19 cellular contexts compared by ENCODE assay signal in the genomic region with DNA sequence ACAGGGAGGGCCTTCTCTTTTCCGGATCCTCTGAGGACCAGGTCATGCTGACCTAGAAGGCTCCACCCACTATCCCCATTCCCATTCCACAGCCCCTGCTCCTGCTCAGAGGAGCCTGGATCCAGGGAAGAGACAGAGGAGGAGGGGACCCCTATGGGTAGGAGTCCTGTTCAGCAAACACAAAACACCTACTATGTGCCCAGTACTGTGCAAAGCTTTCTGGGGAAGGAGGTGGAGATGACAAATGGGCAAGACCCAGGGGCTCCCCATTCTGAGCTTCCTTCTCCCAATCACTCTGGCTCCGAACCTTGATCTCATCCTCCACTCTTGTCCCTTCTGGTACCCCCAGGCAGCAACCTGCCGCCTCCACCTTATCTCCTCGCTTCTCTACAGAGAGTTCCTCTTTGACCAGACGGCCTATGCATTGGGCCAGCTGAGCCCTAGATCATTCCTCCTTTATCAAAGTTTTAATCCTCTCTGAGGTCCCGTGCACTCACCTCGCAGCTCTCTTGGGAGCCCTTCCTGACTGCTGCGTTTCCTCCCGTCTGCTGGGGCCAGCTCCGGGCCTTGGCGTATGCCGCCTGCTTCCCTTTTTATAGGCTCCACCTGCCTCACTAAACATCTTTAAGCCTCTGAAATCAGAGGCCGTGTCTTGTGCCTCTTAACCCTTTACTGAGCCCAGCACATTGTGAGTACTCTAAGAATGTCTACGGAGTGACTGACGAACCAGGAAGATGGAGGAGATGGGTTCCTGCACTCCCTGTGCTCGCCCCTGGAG.
A peak's percentile ranks its signal among the peaks of the same experiment; 100 is the strongest.
DNase-seq lines count a peak whose midpoint lies in the region; TF ChIP-seq lines count a peak whose summit lies in the region.
"Had no signal": no experiment of that assay in that cellular context is flagged by ENCODE, and none has a peak within 500 bp of the region (broad histone marks: within the 10 kb centered on the region; RNA-seq: fewer than 3 reads in every experiment).

No MANE protein-coding gene starts in this region.

- H3K9me3 Mint-ChIP-seq in Caco-2 (ENCODE audit: unreplicated experiment) = no peaks in the 10 kb centered on the region
- H3K9me3 Mint-ChIP-seq: naive thymus-derived CD8-positive, alpha-beta T cell had no signal

- no peaks in the 10 kb centered on the region for H3K27me3 Mint-ChIP-seq in Caco-2 (ENCODE audit: insufficient read depth, unreplicated experiment)

- no peak overlapping the region for H3K4me3 Mint-ChIP-seq in Caco-2 (ENCODE audit: unreplicated experiment)
- H3K4me3 Mint-ChIP-seq: naive thymus-derived CD8-positive, alpha-beta T cell had no signal

- H3K36me3 Mint-ChIP-seq in Caco-2 (ENCODE audit: insufficient read depth, unreplicated experiment) = no peaks in the 10 kb centered on the region
- H3K36me3 Mint-ChIP-seq: naive thymus-derived CD8-positive, alpha-beta T cell had no signal

- no peak for TF ChIP-seq CTCF in Caco-2 (IDR thresholded peaks at IDR 0.05; ENCODE audit: insufficient read depth in 1 of 2, low read depth in 1 of 2, low read length in 1 of 2, severe bottlenecking in 1 of 2, unreplicated experiment in 1 of 2)
- no peak for TF ChIP-seq CTCF in HEK293 (tag by site-specific recombination; IDR thresholded peaks at IDR 0.05)

- no peaks in the 10 kb centered on the region for H3K27me3 ChIP-seq in Caco-2 (replicated peaks; ENCODE audit: control insufficient read depth, insufficient read depth, low read length)

- H3K9me3 ChIP-seq in Caco-2 (no peaks in the 10 kb centered on the region), HEK293 (ENCODE audit: control insufficient read depth, insufficient read depth, low read depth, low read length) (no peaks in the 10 kb centered on the region)
- H3K9me3 ChIP-seq: prostate gland had no signal

- DNase-seq in Caco-2 (no peak), OCI-M1 (lab: John Stamatoyannopoulos, UW) (peak; percentile 60), germinal center (ENCODE audit: low spot score) (peak; percentile 61), GF-D8 (lab: John Stamatoyannopoulos, UW) (no peak), erythroblast (lab: John Stamatoyannopoulos, UW) (no peak), NCI-H2107 (lab: John Stamatoyannopoulos, UW) (no peak)
- no peak for DNase-seq in activated CD4-positive, alpha-beta T cell treated with anti-CD3 and anti-CD28 coated beads, Interleukin-2, amount 50 U/mL, for 1 hour
- DNase-seq: activated CD4-positive, alpha-beta T cell treated with anti-CD3 and anti-CD28 coated beads for 48 hours; aorta; Calu3; hypothalamus; mesenchymal stem cell; naive thymus-derived CD8-positive, alpha-beta T cell; NCI-H1694; NCI-H510A; stimulated activated CD4-positive, alpha-beta T cell treated with anti-CD3 and anti-CD28 coated beads, Interleukin-4, amount 100 ng/mL, for 24 hours had no signal

- no peak for TF ChIP-seq POLR2A in erythroblast (IDR thresholded peaks at IDR 0.05; ENCODE audit: low read length)

- H3K4me1 ChIP-seq in Caco-2 (peaks cover 2% of the 10 kb centered on the region; the same call in 1 of the 2 replicates), HEK293 (ENCODE audit: control insufficient read depth, insufficient read depth, low read length) (no peaks in the 10 kb centered on the region)

- CTCF ChIA-PET in Caco-2 (lab: Charles Lee) (no interaction called here), HEK293 (lab: Yijun Ruan, JAX) (interaction anchor here (0.6 to 2.5 kb wide), 5 partner anchors 10 to 551 kb away, joined by 3 to 21 read pairs (median 4); no protein-coding TSS in a partner anchor)

- H3K27ac Mint-ChIP-seq in Caco-2 (ENCODE audit: unreplicated experiment) = peak overlapping the region; percentile 12

- BruUV-seq in Caco-2 (replicated peaks; lab: Mats Ljungman, UMichigan) = no TSS peak

- H3K27ac ChIP-seq in HEK293 (ENCODE audit: extremely low read depth, low read depth, low read length) = no peak overlapping the region
- H3K27ac ChIP-seq: prostate gland had no signal

- POLR2A ChIA-PET in Caco-2 (lab: Charles Lee) = no interaction called here
- POLR2A ChIA-PET in HEK293 (lab: Yijun Ruan, JAX) = no interaction called here

- H3K36me3 ChIP-seq in Caco-2 (ENCODE audit: control insufficient read depth, insufficient read depth, low read length) (no peaks in the 10 kb centered on the region), HEK293 (ENCODE audit: control insufficient read depth in 2 of 2, insufficient read depth in 1 of 2, low read length in 2 of 2) (no peaks in the 10 kb centered on the region)
- H3K36me3 ChIP-seq: prostate gland had no signal

- H3K4me3 ChIP-seq in Caco-2 (ENCODE audit: low read depth, low read length) = no peak overlapping the region
- no peak overlapping the region for H3K4me3 ChIP-seq in HEK293 (ENCODE audit: low read depth, low read length)
- H3K4me3 ChIP-seq: prostate gland, smooth muscle cell had no signal

- H3K4me1 Mint-ChIP-seq in Caco-2 (ENCODE audit: low read depth, unreplicated experiment) = peaks cover 3% of the 10 kb centered on the region

- intact Hi-C loops in Caco-2 (cut with micrococcal nuclease; ENCODE audit: unreplicated experiment) = loop anchor here (5.0 kb wide), 1 partner anchor 188 kb away; no protein-coding TSS in a partner anchor

TF ChIP-seq in HEK293, 187 proteins besides CTCF, POLR2A, EP300 and RAD21:
- TF ChIP-seq HOXC10 (CRISPR knock-in tag; IDR thresholded peaks at IDR 0.05) (no peak), ZNF354C (tag by site-specific recombination; IDR thresholded peaks at IDR 0.05; ENCODE audit: borderline replicate concordance, low read depth) (no peak), GFI1B (tag by site-specific recombination; IDR thresholded peaks at IDR 0.05) (no peak), ZNF202 (tag by site-specific recombination; IDR thresholded peaks at IDR 0.05; ENCODE audit: borderline replicate concordance) (no peak), ZNF623 (tag by site-specific recombination; IDR thresholded peaks at IDR 0.05) (peak; percentile 30; the same call in 1 of the 2 replicates), ZNF248 (tag by site-specific recombination; IDR thresholded peaks at IDR 0.05) (no peak)
- TF ChIP-seq, protein P1, sequence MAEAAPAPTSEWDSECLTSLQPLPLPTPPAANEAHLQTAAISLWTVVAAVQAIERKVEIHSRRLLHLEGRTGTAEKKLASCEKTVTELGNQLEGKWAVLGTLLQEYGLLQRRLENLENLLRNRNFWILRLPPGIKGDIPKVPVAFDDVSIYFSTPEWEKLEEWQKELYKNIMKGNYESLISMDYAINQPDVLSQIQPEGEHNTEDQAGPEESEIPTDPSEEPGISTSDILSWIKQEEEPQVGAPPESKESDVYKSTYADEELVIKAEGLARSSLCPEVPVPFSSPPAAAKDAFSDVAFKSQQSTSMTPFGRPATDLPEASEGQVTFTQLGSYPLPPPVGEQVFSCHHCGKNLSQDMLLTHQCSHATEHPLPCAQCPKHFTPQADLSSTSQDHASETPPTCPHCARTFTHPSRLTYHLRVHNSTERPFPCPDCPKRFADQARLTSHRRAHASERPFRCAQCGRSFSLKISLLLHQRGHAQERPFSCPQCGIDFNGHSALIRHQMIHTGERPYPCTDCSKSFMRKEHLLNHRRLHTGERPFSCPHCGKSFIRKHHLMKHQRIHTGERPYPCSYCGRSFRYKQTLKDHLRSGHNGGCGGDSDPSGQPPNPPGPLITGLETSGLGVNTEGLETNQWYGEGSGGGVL (tag by site-specific recombination; IDR thresholded peaks at IDR 0.05) = no peak

Comparison
In these comparisons a context has a peak if more than half of its experiments do, and no peak if none do; other contexts are left out.
1. DNase-seq: peak in OCI-M1 (single experiment) and germinal center (single experiment); none in Caco-2 (0 of 2), GF-D8 (single experiment), activated CD4-positive, alpha-beta T cell treated with anti-CD3 and anti-CD28 coated beads, Interleukin-2, amount 50 U/mL, for 1 hour (single experiment), erythroblast (0 of 2) and NCI-H2107 (single experiment).